Comparison of ENCODE assay signal across 7 cellular contexts in the genomic region with DNA sequence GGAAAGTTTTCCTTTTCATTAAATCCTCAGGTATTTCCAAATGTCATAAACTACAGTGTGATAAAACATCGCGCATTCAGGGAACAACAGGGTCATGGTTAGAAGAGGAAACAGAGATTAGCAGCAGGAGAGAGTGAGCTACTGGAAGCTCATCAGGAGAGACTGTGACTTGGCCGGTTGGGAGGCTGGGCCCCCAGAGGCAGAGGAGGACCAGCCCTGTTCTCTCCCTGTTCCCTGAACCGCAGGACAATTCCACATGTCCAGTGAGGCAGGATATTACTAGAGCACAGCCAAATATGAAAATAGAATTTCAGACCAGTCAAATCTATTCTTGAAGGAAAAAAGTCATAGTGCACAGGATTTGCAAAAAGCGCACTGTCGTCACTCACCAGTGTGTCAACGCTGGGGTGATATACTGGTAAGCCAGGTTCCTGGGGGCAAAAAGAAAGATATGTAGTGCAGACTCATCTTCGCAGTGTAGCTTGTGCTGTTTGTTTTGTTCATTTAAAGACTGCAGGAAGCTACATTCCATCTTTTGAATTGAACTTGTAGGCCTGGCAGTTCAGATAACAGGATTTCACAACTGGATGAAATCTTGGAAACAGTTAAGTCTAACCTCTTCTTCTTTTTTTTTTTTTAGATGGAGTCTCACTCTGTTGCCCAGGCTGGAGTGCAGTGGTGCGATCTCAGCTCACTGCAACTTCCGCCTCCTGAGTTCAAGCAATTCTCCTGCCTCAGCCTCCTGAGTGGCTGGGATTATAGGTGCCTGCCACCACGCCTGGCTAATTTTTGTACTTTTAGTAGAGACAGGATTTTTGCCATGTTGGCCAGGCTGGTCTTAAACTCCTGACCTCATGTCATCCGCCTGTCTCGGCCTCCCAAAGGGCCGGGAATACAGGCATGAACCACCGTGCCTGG.
DNase-seq lines count a peak whose midpoint lies in the region; ATAC-seq and TF ChIP-seq lines count a peak whose summit lies in the region.
"Not testable (repeated sequence)": the region's sequence is repeated elsewhere in the genome, so short reads cannot be mapped to it uniquely, and the experiment has no call there.

No MANE protein-coding gene starts in this region.

- CTCF ChIA-PET in naive thymus-derived CD4-positive, alpha-beta T cell (lab: Charles Lee) = not testable (repeated sequence)

- not testable (repeated sequence) for H3K36me3 ChIP-seq in GM23338 (ENCODE audit: insufficient read depth); naive thymus-derived CD4-positive, alpha-beta T cell (ENCODE audit: control insufficient read depth in 2 of 3, insufficient read depth in 3 of 3, low read length in 3 of 3)

- H3K27me3 Mint-ChIP-seq in GM23338 (ENCODE audit: insufficient read depth, low read depth, poor library complexity) = not testable (repeated sequence)
- H3K27me3 Mint-ChIP-seq in naive thymus-derived CD4-positive, alpha-beta T cell = peaks cover 41 to 64% (median 52%) of the 10 kb centered on the region in 5 donors

- not testable (repeated sequence) for H4K20me1 ChIP-seq in GM23338 (replicated peaks; ENCODE audit: insufficient read depth)

- peak overlapping the region; percentile 43; the same call in 1 of the 2 replicates for H2AFZ ChIP-seq in GM23338

- not testable (repeated sequence) for H3K9me3 Mint-ChIP-seq in GM23338; naive thymus-derived CD4-positive, alpha-beta T cell

- H3K9me3 ChIP-seq in naive thymus-derived CD4-positive, alpha-beta T cell (ENCODE audit: control insufficient read depth in 2 of 3, low read length in 3 of 3) = not testable (repeated sequence)

- not testable (repeated sequence) for H3K4me2 ChIP-seq in GM23338

- H3K36me3 Mint-ChIP-seq in GM23338 (ENCODE audit: low read depth) = peaks cover 10% of the 10 kb centered on the region
- not testable (repeated sequence) for H3K36me3 Mint-ChIP-seq in naive thymus-derived CD4-positive, alpha-beta T cell

- TF ChIP-seq CTCF in GM23338 (conservative IDR thresholded peaks at IDR 0.05; ENCODE audit: low read depth in 2 of 2) = not testable (repeated sequence)

- not testable (repeated sequence) for H3K27ac ChIP-seq in GM23338 (ENCODE audit: low read depth); naive thymus-derived CD4-positive, alpha-beta T cell (ENCODE audit: low read depth, low read length)

- not testable (repeated sequence) for H3K27ac Mint-ChIP-seq in GM23338; naive thymus-derived CD4-positive, alpha-beta T cell

- ATAC-seq in GM23338 = peak; percentile 40
- ATAC-seq in left ventricle myocardium superior = peak; percentile 58
- ATAC-seq in naive thymus-derived CD4-positive, alpha-beta T cell = peak; percentile 34

- H3K27me3 ChIP-seq in GM23338 (ENCODE audit: insufficient read depth) = peaks cover 17% of the 10 kb centered on the region; the same call in 1 of the 2 replicates
- H3K27me3 ChIP-seq in naive thymus-derived CD4-positive, alpha-beta T cell (ENCODE audit: control insufficient read depth in 2 of 2, insufficient read depth in 2 of 2, low read length in 2 of 2) = not testable (repeated sequence)

- H3K79me2 ChIP-seq in GM23338 (replicated peaks; ENCODE audit: insufficient read depth) = not testable (repeated sequence)

- not testable (repeated sequence) for H3K4me3 Mint-ChIP-seq in GM23338; naive thymus-derived CD4-positive, alpha-beta T cell

- H3K4me1 Mint-ChIP-seq in GM23338 = peaks cover 21% of the 10 kb centered on the region
- not testable (repeated sequence) for H3K4me1 Mint-ChIP-seq in naive thymus-derived CD4-positive, alpha-beta T cell

- intact Hi-C loops in left ventricle myocardium superior (cut with micrococcal nuclease); naive thymus-derived CD4-positive, alpha-beta T cell (cut with micrococcal nuclease): not testable (repeated sequence)

- POLR2A ChIA-PET in naive thymus-derived CD4-positive, alpha-beta T cell (lab: Charles Lee) = not testable (repeated sequence)

- H3K4me3 ChIP-seq in GM23338; naive thymus-derived CD4-positive, alpha-beta T cell (ENCODE audit: low read length): not testable (repeated sequence)

- not testable (repeated sequence) for H3F3A ChIP-seq in GM23338 (replicated peaks; ENCODE audit: low read depth)

- not testable (repeated sequence) for DNase-seq in GM23338 (ENCODE audit: low spot score); left ventricle myocardium superior; naive thymus-derived CD4-positive, alpha-beta T cell
- DNase-seq in NOMO-1 treated with DMSO at 0.1 percent for 48 hours (lab: John Stamatoyannopoulos, UW; ENCODE audit: unreplicated experiment) = peak; percentile 4
- DNase-seq in SKM-1 treated with dmso at 0.1 percent for 144 hours (lab: John Stamatoyannopoulos, UW; ENCODE audit: unreplicated experiment) = peak; percentile 75
- DNase-seq in amniotic epithelial cell (ENCODE audit: low read depth) = peak; percentile 90
- DNase-seq in fibroblast of peridontal ligament (ENCODE audit: extremely low read depth) = peak; percentile 23

- H3K9me2 ChIP-seq in GM23338 (ENCODE audit: insufficient read depth) = not testable (repeated sequence)

- not testable (repeated sequence) for H3K4me1 ChIP-seq in GM23338 (ENCODE audit: insufficient read depth); naive thymus-derived CD4-positive, alpha-beta T cell (ENCODE audit: control insufficient read depth in 2 of 2, insufficient read depth in 2 of 2, low read length in 2 of 2)
